Comparison of ENCODE assay signal across 27 cellular contexts in genomic region chr10:121270906-121271305, GRCh38.
"Had no signal": no experiment of that assay in that cellular context is flagged by ENCODE, and none has a peak within 500 bp of the region (broad histone marks: within the 10 kb centered on the region; RNA-seq: fewer than 3 reads in every experiment).

No MANE protein-coding gene starts in this region.

- H3K4me3 ChIP-seq: colonic mucosa, coronary artery, dorsolateral prefrontal cortex, esophagus squamous epithelium, gastrocnemius medialis, gastroesophageal sphincter, heart left ventricle, heart right ventricle had no signal

- H3K9me3 Mint-ChIP-seq: endodermal cell had no signal

- H3K4me1 ChIP-seq: colonic mucosa, foreskin keratinocyte, gastrocnemius medialis, heart left ventricle, heart right ventricle had no signal

- H3K27ac Mint-ChIP-seq: dendritic cell treated with granulocyte-macrophage colony-stimulating factor and Interleukin-4, amounts not matched to agents 40 ng/mL and 50 ng/mL, for 4 days; effector memory CD8-positive, alpha-beta T cell; endodermal cell had no signal

- H3K27me3 ChIP-seq: colonic mucosa, esophagus squamous epithelium, foreskin keratinocyte, gastrocnemius medialis had no signal

- H3K36me3 ChIP-seq: colonic mucosa, esophagus squamous epithelium, gastrocnemius medialis, gastroesophageal sphincter, heart left ventricle, heart right ventricle had no signal

- H3K27ac ChIP-seq: colonic mucosa, coronary artery, dorsolateral prefrontal cortex, epithelial cell of prostate, esophagus squamous epithelium, foreskin keratinocyte, gastrocnemius medialis, gastroesophageal sphincter, heart left ventricle, heart right ventricle had no signal

- H3K27me3 Mint-ChIP-seq: dendritic cell treated with granulocyte-macrophage colony-stimulating factor and Interleukin-4, amounts not matched to agents 40 ng/mL and 50 ng/mL, for 4 days had no signal

- DNase-seq: colonic mucosa; cortex of kidney; dermis blood vessel endothelial cell; dorsolateral prefrontal cortex; effector CD4-positive, alpha-beta T cell; effector CD8-positive, alpha-beta T cell; effector memory CD4-positive, alpha-beta T cell; effector memory CD8-positive, alpha-beta T cell; endodermal cell; erythroblast; esophagus squamous epithelium; foreskin fibroblast; foreskin keratinocyte; foreskin melanocyte; gastrocnemius medialis; glutamatergic neuron; head of caudate nucleus; heart left ventricle; heart right ventricle had no signal

- ATAC-seq: effector memory CD8-positive, alpha-beta T cell; esophagus mucosa; foreskin keratinocyte; gastrocnemius medialis; gastroesophageal sphincter; heart left ventricle; heart right ventricle had no signal

- H3K9me3 ChIP-seq: colonic mucosa, esophagus squamous epithelium, gastrocnemius medialis, gastroesophageal sphincter, heart left ventricle, heart right ventricle had no signal

- FAIRE-seq: endometrium, endothelial cell of umbilical vein, frontal cortex had no signal

- H3K4me3 Mint-ChIP-seq: dendritic cell treated with granulocyte-macrophage colony-stimulating factor and Interleukin-4, amounts not matched to agents 40 ng/mL and 50 ng/mL, for 4 days; effector memory CD8-positive, alpha-beta T cell; endodermal cell had no signal
